Comparison of ENCODE assay signal across 38 cellular contexts in genomic region chr10:126336786-126337185, GRCh38. TPM values are rescaled to one million over a fixed set of nuclear protein-coding genes. Genes with fewer than 3 reads are reported as not detected.
"Had no signal": no experiment of that assay in that cellular context is flagged by ENCODE, and none has a peak within 500 bp of the region (broad histone marks: within the 10 kb centered on the region; RNA-seq: fewer than 3 reads in every experiment).

No MANE protein-coding gene starts in this region.

- ATAC-seq: activated CD4-positive, CD25-positive, alpha-beta regulatory T cell treated with anti-CD3 and anti-CD28 coated beads, Interleukin-2, amount 50 U/mL, for 24 hours; activated naive CD8-positive, alpha-beta T cell treated with anti-CD3 and anti-CD28 coated beads, Interleukin-2, amount 50 U/mL, for 24 hours; activated T-helper 17 cell treated with anti-CD3 and anti-CD28 coated beads, Interleukin-2, amount 50 U/mL, for 72 hours; heart left ventricle; naive thymus-derived CD4-positive, alpha-beta T cell; pancreas; sciatic nerve; stimulated activated naive B cell treated with anti-CD40 and anti-IgM and Interleukin-4, amounts not matched to agents 10 μg/mL and 1 μg/mL and 100 μg/mL, for 72 hours had no signal

- H3K27me3 ChIP-seq: breast epithelium, heart left ventricle, pancreas, stomach, tibial nerve had no signal

- FAIRE-seq: colon, endometrium, pancreas, small intestine, TTC549 had no signal

- H3K4me1 ChIP-seq: breast epithelium, heart left ventricle, pancreas, prostate gland, stomach, suprapubic skin, tibial nerve had no signal

- H3K36me3 ChIP-seq: breast epithelium, heart left ventricle, pancreas, prostate gland, stomach, suprapubic skin, tibial nerve, WERI-Rb-1 had no signal

- DNase-seq: activated CD4-positive, alpha-beta memory T cell treated with anti-CD3 and anti-CD28 coated beads for 36 hours; activated CD4-positive, alpha-beta T cell treated with anti-CD3 and anti-CD28 coated beads, Interleukin-2, amount 10 ng/mL, durations not matched to agents 24 days and 14 days; activated CD8-positive, alpha-beta memory T cell treated with anti-CD3 and anti-CD28 coated beads, Interleukin-2, amount 50 U/mL, for 48 hours; activated gamma-delta T cell treated with Interleukin-2 at 50 U/mL for 16 hours; activated naive CD8-positive, alpha-beta T cell treated with anti-CD3 and anti-CD28 coated beads, Interleukin-2, amount 50 U/mL, for 24 hours; activated T-cell treated with anti-CD3 and anti-CD28 coated beads, Interleukin-2, amount 50 U/mL, for 24 hours; anterior cingulate cortex; effector CD8-positive, alpha-beta T cell; heart left ventricle; hypothalamus; immature natural killer cell; midbrain; naive thymus-derived CD4-positive, alpha-beta T cell; nucleus accumbens; pancreas; retina; stimulated activated CD4-positive, alpha-beta T cell treated with anti-CD3 and anti-CD28 coated beads, Interleukin-1b, Interleukin-23, amount 100 ng/mL, for 48 hours; stimulated activated CD4-positive, alpha-beta T cell treated with anti-CD3 and anti-CD28 coated beads, Interleukin-4, amount 100 ng/mL, for 4 hours; stimulated activated CD8-positive, alpha-beta memory T cell treated with anti-CD3 and anti-CD28 coated beads, Interleukin-4, amount 100 ng/mL, for 48 hours; stimulated activated naive B cell treated with anti-CD40 and anti-IgM and Interleukin-4, amounts not matched to agents 10 μg/mL and 1 μg/mL and 100 μg/mL, for 72 hours; stomach; T-helper 9 cell; WERI-Rb-1 had no signal

- H3K27ac ChIP-seq: breast epithelium, epithelial cell of prostate, heart left ventricle, pancreas, prostate gland, stomach, suprapubic skin, tibial nerve, WERI-Rb-1 had no signal

- H3K27ac Mint-ChIP-seq: activated CD4-positive, alpha-beta memory T cell treated with anti-CD3 and anti-CD28 coated beads for 36 hours; activated CD4-positive, alpha-beta T cell treated with anti-CD3 and anti-CD28 coated beads, Interleukin-2, amount 10 ng/mL, durations not matched to agents 24 days and 14 days; activated naive CD4-positive, alpha-beta T cell treated with anti-CD3 and anti-CD28 coated beads, Interleukin-2, amount 50 U/mL, for 24 hours; activated naive CD8-positive, alpha-beta T cell treated with anti-CD3 and anti-CD28 coated beads, Interleukin-2, amount 50 U/mL, for 24 hours; activated T-cell treated with anti-CD3 and anti-CD28 coated beads, Interleukin-2, amount 50 U/mL, for 24 hours; activated T-helper 17 cell treated with anti-CD3 and anti-CD28 coated beads, Interleukin-2, amount 50 U/mL, for 72 hours; immature natural killer cell; naive thymus-derived CD4-positive, alpha-beta T cell; stimulated activated naive B cell treated with anti-CD40 and anti-IgM and Interleukin-4, amounts not matched to agents 10 μg/mL and 1 μg/mL and 100 μg/mL, for 72 hours; T-helper 1 cell treated with Interleukin-12 subunit alpha and Interleukin-12 subunit beta and Interleukin-4 antibody, amounts not matched to agents 30 μg/mL and 1 μg/mL, for 36 hours had no signal

- H3K9me3 Mint-ChIP-seq: activated naive CD8-positive, alpha-beta T cell treated with anti-CD3 and anti-CD28 coated beads, Interleukin-2, amount 50 U/mL, for 24 hours had no signal

- H3K9me3 ChIP-seq: breast epithelium, heart left ventricle, pancreas, prostate gland, stomach, suprapubic skin, tibial nerve had no signal

- H3K4me3 ChIP-seq: breast epithelium, heart left ventricle, pancreas, prostate gland, stomach, suprapubic skin, tibial nerve had no signal

- H3K4me1 Mint-ChIP-seq: activated CD4-positive, alpha-beta T cell treated with anti-CD3 and anti-CD28 coated beads, Interleukin-2, amount 10 ng/mL, durations not matched to agents 24 days and 14 days; activated naive CD4-positive, alpha-beta T cell treated with anti-CD3 and anti-CD28 coated beads, Interleukin-2, amount 50 U/mL, for 24 hours; activated naive CD8-positive, alpha-beta T cell treated with anti-CD3 and anti-CD28 coated beads, Interleukin-2, amount 50 U/mL, for 24 hours; activated T-helper 17 cell treated with anti-CD3 and anti-CD28 coated beads, Interleukin-2, amount 50 U/mL, for 72 hours; central memory CD8-positive, alpha-beta T cell; immature natural killer cell; naive thymus-derived CD4-positive, alpha-beta T cell; stimulated activated naive B cell treated with anti-CD40 and anti-IgM and Interleukin-4, amounts not matched to agents 10 μg/mL and 1 μg/mL and 100 μg/mL, for 72 hours had no signal

- H3K4me3 Mint-ChIP-seq: activated CD4-positive, alpha-beta memory T cell treated with anti-CD3 and anti-CD28 coated beads for 36 hours; activated CD4-positive, alpha-beta T cell treated with anti-CD3 and anti-CD28 coated beads, Interleukin-2, amount 10 ng/mL, durations not matched to agents 24 days and 14 days; activated naive CD4-positive, alpha-beta T cell treated with anti-CD3 and anti-CD28 coated beads, Interleukin-2, amount 50 U/mL, for 24 hours; activated naive CD8-positive, alpha-beta T cell treated with anti-CD3 and anti-CD28 coated beads, Interleukin-2, amount 50 U/mL, for 24 hours; activated T-cell treated with anti-CD3 and anti-CD28 coated beads, Interleukin-2, amount 50 U/mL, for 24 hours; activated T-helper 17 cell treated with anti-CD3 and anti-CD28 coated beads, Interleukin-2, amount 50 U/mL, for 72 hours; central memory CD8-positive, alpha-beta T cell; immature natural killer cell; naive thymus-derived CD4-positive, alpha-beta T cell; stimulated activated naive B cell treated with anti-CD40 and anti-IgM and Interleukin-4, amounts not matched to agents 10 μg/mL and 1 μg/mL and 100 μg/mL, for 72 hours; T-helper 1 cell treated with Interleukin-12 subunit alpha and Interleukin-12 subunit beta and Interleukin-4 antibody, amounts not matched to agents 30 μg/mL and 1 μg/mL, for 36 hours had no signal

- H3K27me3 Mint-ChIP-seq: activated CD4-positive, alpha-beta memory T cell treated with anti-CD3 and anti-CD28 coated beads for 36 hours; activated CD4-positive, alpha-beta T cell treated with anti-CD3 and anti-CD28 coated beads, Interleukin-2, amount 10 ng/mL, durations not matched to agents 24 days and 14 days; activated naive CD4-positive, alpha-beta T cell treated with anti-CD3 and anti-CD28 coated beads, Interleukin-2, amount 50 U/mL, for 24 hours; activated T-cell treated with anti-CD3 and anti-CD28 coated beads, Interleukin-2, amount 50 U/mL, for 24 hours; activated T-helper 17 cell treated with anti-CD3 and anti-CD28 coated beads, Interleukin-2, amount 50 U/mL, for 72 hours; central memory CD8-positive, alpha-beta T cell had no signal

- H3K36me3 Mint-ChIP-seq: activated CD4-positive, alpha-beta memory T cell treated with anti-CD3 and anti-CD28 coated beads for 36 hours; activated naive CD4-positive, alpha-beta T cell treated with anti-CD3 and anti-CD28 coated beads, Interleukin-2, amount 50 U/mL, for 24 hours; immature natural killer cell; stimulated activated naive B cell treated with anti-CD40 and anti-IgM and Interleukin-4, amounts not matched to agents 10 μg/mL and 1 μg/mL and 100 μg/mL, for 72 hours had no signal

RNA-seq across cellular contexts. Expression of gene ADAM12, which starts 51.5 kb away (rescaled TPM):
- total RNA-seq: activated CD4-positive, alpha-beta T cell treated with anti-CD3 and anti-CD28 coated beads, Interleukin-2, amount 10 ng/mL, durations not matched to agents 24 days and 14 days had no signal
- polyA plus RNA-seq: naive thymus-derived CD4-positive, alpha-beta T cell had no signal
